Comparison of ENCODE assay signal across 9 cellular contexts in genomic region chr17:35909408-35909807, GRCh38. TPM values are rescaled to one million over a fixed set of nuclear protein-coding genes. Genes with fewer than 3 reads are reported as not detected.
"Had no signal": no experiment of that assay in that cellular context is flagged by ENCODE, and none has a peak within 500 bp of the region (broad histone marks: within the 10 kb centered on the region; RNA-seq: fewer than 3 reads in every experiment).

No MANE protein-coding gene starts in this region.

- DNase-seq: IMR-90, KBM-7, KG1 had no signal

- ATAC-seq: K562 had no signal

- FAIRE-seq: HTR-8/SVneo, K562 had no signal

- H3K27ac ChIP-seq: HL-60 had no signal

- H3K4me3 ChIP-seq: K562 had no signal

RNA-seq across cellular contexts. Expression of gene RDM1, which starts 21.2 kb away (rescaled TPM):
- polyA plus RNA-seq: IgD-negative memory B cell, IMR-90 had no signal

RNA-seq across cellular contexts. Expression of gene CCL5, which starts 29.2 kb away (rescaled TPM):
- total RNA-seq: HT-29, HT1080, IMR-90 had no signal
- polyA plus RNA-seq: IMR-90 had no signal

RNA-seq across cellular contexts. Expression of gene LYZL6, which starts 34.1 kb away (rescaled TPM):
- total RNA-seq: HT-29, HT1080, IMR-90, K562 had no signal
- polyA plus RNA-seq: IgD-negative memory B cell, IMR-90, K562 had no signal

RNA-seq across cellular contexts. Expression of gene HEATR9, which starts 40.7 kb away (rescaled TPM):
- total RNA-seq: HT-29, HT1080, IMR-90, K562 had no signal
- polyA plus RNA-seq: IgD-negative memory B cell, IMR-90, K562 had no signal
